ENCODE assay signal across 13 cellular contexts in genomic region chr3:112084980-112085697, GRCh38. TPM values are rescaled to one million over a fixed set of nuclear protein-coding genes. Genes with fewer than 3 reads are reported as not detected.
DNase-seq lines count a peak whose midpoint lies in the region; ATAC-seq, FAIRE-seq and TF ChIP-seq lines count a peak whose summit lies in the region.
"Had no signal": no experiment of that assay in that cellular context is flagged by ENCODE, and none has a peak within 500 bp of the region (broad histone marks: within the 10 kb centered on the region; RNA-seq: fewer than 3 reads in every experiment).

No MANE protein-coding gene starts in this region.

- intact Hi-C loops in Right ventricle myocardium inferior (cut with DNase I): no loop called here
- intact Hi-C loops in left colon (cut with DNase I, micrococcal nuclease): no loop called here
- intact Hi-C loops in kidney (cut with DNase I): no loop called here

- ATAC-seq in Right ventricle myocardium inferior (no peak), left colon (peak; percentile 66), HG03196 (IDR thresholded peaks at IDR 0.05; ENCODE audit: unreplicated experiment) (no peak)

- H3K36me3 ChIP-seq in cardiac muscle cell (no peaks in the 10 kb centered on the region), WERI-Rb-1 (no peaks in the 10 kb centered on the region), kidney (ENCODE audit: control insufficient read depth in 1 of 2, insufficient read depth in 2 of 2, low read length in 2 of 2) (no peaks in the 10 kb centered on the region)
- H3K36me3 ChIP-seq: heart left ventricle had no signal

- no peak for TF ChIP-seq CTCF in cardiac muscle cell (IDR thresholded peaks at IDR 0.05; ENCODE audit: low read depth, low read length)
- TF ChIP-seq CTCF in WERI-Rb-1 (IDR thresholded peaks at IDR 0.05; ENCODE audit: low read depth, low read length): no peak
- TF ChIP-seq CTCF in kidney (IDR thresholded peaks at IDR 0.05; ENCODE audit: borderline replicate concordance, extremely low read depth, insufficient read depth): no peak

- peak overlapping the region; percentile 49 for H3K27ac ChIP-seq in cardiac muscle cell
- no peak overlapping the region for H3K27ac ChIP-seq in WERI-Rb-1
- H3K27ac ChIP-seq in kidney (ENCODE audit: low read depth in 2 of 2, low read length in 2 of 2): peak overlapping the region in 1 of 2 donors; percentile 67

- no peak for FAIRE-seq in kidney (lab: Jason Lieb, UNC)

- H3K4me3 ChIP-seq in cardiac muscle cell: no peak overlapping the region
- no peak overlapping the region for H3K4me3 ChIP-seq in WERI-Rb-1 (ENCODE audit: low read depth, low read length)
- no peak overlapping the region for H3K4me3 ChIP-seq in kidney (ENCODE audit: low read length in 2 of 2)

- H3K4me1 ChIP-seq in cardiac muscle cell (ENCODE audit: low read depth) (peaks cover 42% of the 10 kb centered on the region), kidney (ENCODE audit: control insufficient read depth in 1 of 2, insufficient read depth in 1 of 2, low read depth in 1 of 2, low read length in 2 of 2) (peaks cover 4 to 13% of the 10 kb centered on the region in 2 donors)

- no peak overlapping the region for H3K9ac ChIP-seq in kidney (ENCODE audit: low read length in 2 of 2)

- H3K27me3 ChIP-seq in cardiac muscle cell: peaks cover 5% of the 10 kb centered on the region
- no peaks in the 10 kb centered on the region for H3K27me3 ChIP-seq in WERI-Rb-1 (ENCODE audit: insufficient read depth, low read depth, severe bottlenecking)

- peak in 1 of 2 donors; percentile 9 for DNase-seq in cardiac muscle cell (ENCODE audit: low read depth in 1 of 2, low spot score in 1 of 2)
- DNase-seq in Right ventricle myocardium inferior (ENCODE audit: missing footprints): no peak
- peak; percentile 19 for DNase-seq in WERI-Rb-1
- peak in 1 of 2 donors; percentile 63 for DNase-seq in left colon
- no peak for DNase-seq in putamen (ENCODE audit: low spot score)
- DNase-seq in kidney: no peak
- DNase-seq in NCI-H345 treated with DMSO at 0.1 percent for 48 hours (lab: John Stamatoyannopoulos, UW; ENCODE audit: unreplicated experiment): no peak
- DNase-seq: activated CD4-positive, alpha-beta T cell treated with anti-CD3 and anti-CD28 coated beads for 4 hours; DMS79; heart left ventricle had no signal

- no peaks in the 10 kb centered on the region for H3K9me3 ChIP-seq in cardiac muscle cell (ENCODE audit: low read depth)
- no peaks in the 10 kb centered on the region for H3K9me3 ChIP-seq in WERI-Rb-1 (ENCODE audit: severe bottlenecking)
- H3K9me3 ChIP-seq in kidney (ENCODE audit: control insufficient read depth in 1 of 2, low read length in 2 of 2): no peaks in the 10 kb centered on the region
- H3K9me3 ChIP-seq: heart left ventricle had no signal

RNA-seq across cellular contexts. Expression of gene C3orf52, which starts 1.1 kb away (rescaled TPM):
- total RNA-seq in cardiac muscle cell (10.4 and 15.4 TPM in 2 replicates), Right ventricle myocardium inferior (1.8 TPM), left colon (10 to 100 TPM; 35.7 to 35.8 TPM), kidney (5.2 TPM)
- polyA plus RNA-seq in cardiac muscle cell (10.0 and 18.8 TPM in 2 replicates), kidney (ENCODE audit: insufficient read depth, low read depth, low replicate concordance) (3.8 TPM)

RNA-seq across cellular contexts. Expression of gene GCSAM, which starts 47.9 kb away (rescaled TPM):
- not detected in 2 replicates for total RNA-seq in cardiac muscle cell
- 0.66 and 1.7 TPM in 2 replicates for polyA plus RNA-seq in cardiac muscle cell
- total RNA-seq in Right ventricle myocardium inferior: not detected
- under 1 TPM in 1 of 2 donors, not detected in 1; 0.50 TPM for total RNA-seq in left colon
- 0.88 TPM for total RNA-seq in kidney
- polyA plus RNA-seq in kidney (ENCODE audit: insufficient read depth, low read depth, low replicate concordance): not detected
- total RNA-seq: chondrocyte had no signal

RNA-seq across cellular contexts. Expression of gene TMPRSS7, which starts 50.6 kb away (rescaled TPM):
- total RNA-seq in cardiac muscle cell: not detected in 2 replicates
- polyA plus RNA-seq in cardiac muscle cell: not detected in 2 replicates
- total RNA-seq in Right ventricle myocardium inferior: not detected
- total RNA-seq in left colon: under 1 TPM in 1 of 2 donors, not detected in 1; 0.11 TPM
- not detected for total RNA-seq in kidney
- polyA plus RNA-seq in kidney (ENCODE audit: insufficient read depth, low read depth, low replicate concordance): not detected
- total RNA-seq: chondrocyte, heart left ventricle, omental fat pad had no signal
- polyA plus RNA-seq: heart left ventricle had no signal
